Comparison of ENCODE assay signal across 22 cellular contexts in the genomic region with DNA sequence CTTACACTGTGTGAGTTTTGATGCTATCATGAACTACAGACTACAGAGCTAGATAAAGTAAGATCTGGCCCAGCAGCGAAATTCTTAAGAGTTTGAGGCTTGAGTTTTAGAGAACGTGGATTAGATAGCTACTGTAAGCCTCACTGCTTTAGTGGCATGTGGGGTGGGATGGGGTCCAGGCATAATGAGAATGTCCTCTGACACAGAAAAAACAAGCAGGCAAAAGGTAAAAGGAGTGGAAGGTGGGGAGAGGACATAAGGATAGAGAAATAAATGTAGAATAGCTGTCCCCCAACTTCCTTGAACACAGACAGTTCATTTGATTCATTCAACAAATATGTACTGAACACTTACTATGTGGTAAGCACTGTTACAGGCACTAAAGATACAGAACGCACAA.
DNase-seq lines count a peak whose midpoint lies in the region; ATAC-seq and TF ChIP-seq lines count a peak whose summit lies in the region.
"Had no signal": no experiment of that assay in that cellular context is flagged by ENCODE, and none has a peak within 500 bp of the region (broad histone marks: within the 10 kb centered on the region; RNA-seq: fewer than 3 reads in every experiment).

No MANE protein-coding gene starts in this region.

- no peak for ATAC-seq in GM21737 (IDR thresholded peaks at IDR 0.05; ENCODE audit: unreplicated experiment)
- ATAC-seq: HCT116, HepG2 had no signal

- WGBS in SK-N-SH (ENCODE audit: low lambda C conversion rate): 82% methylated on average over 3 of the region's 3 CpGs

- peaks cover 4% of the 10 kb centered on the region for H3K9me3 Mint-ChIP-seq in nephron
- no peaks in the 10 kb centered on the region for H3K9me3 Mint-ChIP-seq in activated T-helper 2 cell treated with anti-CD3 and anti-CD28 coated beads, Interferon-gamma antibody, Interleukin-2, Interleukin-4, amounts not matched to agents 10 μg/mL and 5 μg/mL and 100 μg/mL, durations not matched to agents 14 hours and 24 hours and 36 hours
- H3K9me3 Mint-ChIP-seq: endodermal cell had no signal

- peaks cover 5% of the 10 kb centered on the region for H3K36me3 Mint-ChIP-seq in nephron (ENCODE audit: low read depth)
- H3K36me3 Mint-ChIP-seq in activated T-helper 2 cell treated with anti-CD3 and anti-CD28 coated beads, Interferon-gamma antibody, Interleukin-2, Interleukin-4, amounts not matched to agents 10 μg/mL and 5 μg/mL and 100 μg/mL, durations not matched to agents 14 hours and 24 hours and 36 hours (ENCODE audit: low read depth): no peaks in the 10 kb centered on the region
- H3K36me3 Mint-ChIP-seq: memory B cell had no signal

- no peak overlapping the region for H3K9ac ChIP-seq in SK-N-SH
- H3K9ac ChIP-seq in fibroblast of lung (ENCODE audit: insufficient read depth, low read length): no peak overlapping the region

- no peaks in the 10 kb centered on the region for H3K27me3 Mint-ChIP-seq in nephron (ENCODE audit: low read depth)
- peaks cover 22% of the 10 kb centered on the region for H3K27me3 Mint-ChIP-seq in activated T-helper 2 cell treated with anti-CD3 and anti-CD28 coated beads, Interferon-gamma antibody, Interleukin-2, Interleukin-4, amounts not matched to agents 10 μg/mL and 5 μg/mL and 100 μg/mL, durations not matched to agents 14 hours and 24 hours and 36 hours (ENCODE audit: low read depth)

- H3K9me3 ChIP-seq in SK-N-SH (no peaks in the 10 kb centered on the region), fibroblast of lung (ENCODE audit: control insufficient read depth, insufficient read depth, low read depth, low read length) (no peaks in the 10 kb centered on the region)
- H3K9me3 ChIP-seq: colonic mucosa had no signal

- H3K27ac Mint-ChIP-seq in nephron: peak overlapping the region; percentile 26 to 53 (median 29)
- no peak overlapping the region for H3K27ac Mint-ChIP-seq in activated T-helper 2 cell treated with anti-CD3 and anti-CD28 coated beads, Interferon-gamma antibody, Interleukin-2, Interleukin-4, amounts not matched to agents 10 μg/mL and 5 μg/mL and 100 μg/mL, durations not matched to agents 14 hours and 24 hours and 36 hours
- H3K27ac Mint-ChIP-seq: endodermal cell, memory B cell had no signal

- H3F3A ChIP-seq in SK-N-SH (replicated peaks; ENCODE audit: insufficient read depth): no peaks in the 10 kb centered on the region

- no peaks in the 10 kb centered on the region for H3K9me2 ChIP-seq in SK-N-SH

- H3K79me2 ChIP-seq in SK-N-SH (ENCODE audit: insufficient read depth): no peaks in the 10 kb centered on the region
- no peaks in the 10 kb centered on the region for H3K79me2 ChIP-seq in fibroblast of lung (ENCODE audit: control insufficient read depth, insufficient read depth, low read length)

- H3K4me1 Mint-ChIP-seq in nephron: peaks cover 40% of the 10 kb centered on the region
- no peaks in the 10 kb centered on the region for H3K4me1 Mint-ChIP-seq in activated T-helper 2 cell treated with anti-CD3 and anti-CD28 coated beads, Interferon-gamma antibody, Interleukin-2, Interleukin-4, amounts not matched to agents 10 μg/mL and 5 μg/mL and 100 μg/mL, durations not matched to agents 14 hours and 24 hours and 36 hours (ENCODE audit: low read depth)
- H3K4me1 Mint-ChIP-seq: memory B cell had no signal

- H3K36me3 ChIP-seq in SK-N-SH (replicated peaks in 1 of 2; ENCODE audit: control insufficient read depth in 1 of 2, insufficient read depth in 2 of 2, low read length in 1 of 2) (no peaks in the 10 kb centered on the region), fibroblast of lung (ENCODE audit: control insufficient read depth, insufficient read depth, low read length) (no peaks in the 10 kb centered on the region)
- H3K36me3 ChIP-seq: colonic mucosa had no signal

- TF ChIP-seq CTCF in AG10803 (conservative IDR thresholded peaks at IDR 0.05; ENCODE audit: low read length): no peak
- TF ChIP-seq CTCF in SK-N-SH (IDR thresholded peaks at IDR 0.05): no peak
- no peak for TF ChIP-seq CTCF in fibroblast of lung (conservative IDR thresholded peaks at IDR 0.05 in 1 of 2, IDR thresholded peaks at IDR 0.05 in 1 of 2; ENCODE audit: low read depth in 1 of 2, low read length in 2 of 2)
- no peak for TF ChIP-seq CTCF in nephron (IDR thresholded peaks at IDR 0.05; ENCODE audit: unreplicated experiment in 3 of 3)

- intact Hi-C loops in activated T-helper 2 cell treated with anti-CD3 and anti-CD28 coated beads, Interferon-gamma antibody, Interleukin-2, Interleukin-4, amounts not matched to agents 10 μg/mL and 5 μg/mL and 100 μg/mL, durations not matched to agents 14 hours and 24 hours and 36 hours (cut with micrococcal nuclease): no loop called here

- H3K4me3 ChIP-seq in AG10803 (ENCODE audit: low read length) (no peak overlapping the region), SK-N-SH (ENCODE audit: low read depth in 2 of 2, low read length in 1 of 2) (no peak overlapping the region), fibroblast of lung (replicated peaks in 1 of 4; ENCODE audit: control extremely low read depth in 1 of 4, insufficient read depth in 1 of 4, low read depth in 3 of 4, low read length in 4 of 4) (no peak overlapping the region)
- H3K4me3 ChIP-seq: colonic mucosa had no signal

- H2AFZ ChIP-seq in SK-N-SH (ENCODE audit: low read depth) (no peak overlapping the region), fibroblast of lung (ENCODE audit: low read length) (no peak overlapping the region)

- H3K4me1 ChIP-seq in SK-N-SH (ENCODE audit: control insufficient read depth in 1 of 2, insufficient read depth in 2 of 2, low read depth in 1 of 2, low read length in 1 of 2): peaks cover 26 to 45% of the 10 kb centered on the region in 2 experiments; a peak in 3 of 4 replicates
- H3K4me1 ChIP-seq in fibroblast of lung (ENCODE audit: control insufficient read depth, extremely low read depth, insufficient read depth, low read length): peaks cover 2% of the 10 kb centered on the region
- H3K4me1 ChIP-seq: colonic mucosa had no signal

- H3K27me3 ChIP-seq in SK-N-SH (ENCODE audit: insufficient read depth): no peaks in the 10 kb centered on the region
- no peaks in the 10 kb centered on the region for H3K27me3 ChIP-seq in fibroblast of lung (ENCODE audit: control insufficient read depth, insufficient read depth, low read length)
- H3K27me3 ChIP-seq: colonic mucosa had no signal

- H4K20me1 ChIP-seq in SK-N-SH (ENCODE audit: insufficient read depth): no peaks in the 10 kb centered on the region
- H4K20me1 ChIP-seq in fibroblast of lung (ENCODE audit: control insufficient read depth, extremely low read depth, insufficient read depth, low read length): no peaks in the 10 kb centered on the region

- H3K4me2 ChIP-seq in SK-N-SH: peak overlapping the region; percentile 21; the same call in 1 of the 2 replicates
- no peak overlapping the region for H3K4me2 ChIP-seq in fibroblast of lung (ENCODE audit: extremely low read depth, insufficient read depth, low read length)

- CTCF ChIA-PET in SK-N-SH (lab: Yijun Ruan, JAX): interaction anchor here (0.8 to 2.7 kb wide), 3 partner anchors 9 to 357 kb away, joined by 3 to 12 read pairs (median 5); no protein-coding TSS in a partner anchor

- peak; percentile 26 for DNase-seq in AG10803 (ENCODE audit: low read depth)
- no peak for DNase-seq in SK-N-SH
- DNase-seq in fibroblast of lung (ENCODE audit: low read depth in 2 of 2): peak; percentile 23 to 88
- DNase-seq in NCI-H526 (lab: John Stamatoyannopoulos, UW): no peak
- DNase-seq in NCI-H524 treated with DMSO at 0.1 percent for 48 hours (lab: John Stamatoyannopoulos, UW): no peak
- DNase-seq in activated T-helper 2 cell treated with anti-CD3 and anti-CD28 coated beads, Interferon-gamma antibody, Interleukin-2, Interleukin-4, amounts not matched to agents 10 μg/mL and 5 μg/mL and 100 μg/mL, durations not matched to agents 14 hours and 24 hours and 36 hours (ENCODE audit: low spot score): no peak
- DNase-seq: activated CD4-positive, alpha-beta T cell treated with anti-CD3 and anti-CD28 coated beads for 4 hours; colonic mucosa; endodermal cell; hypothalamus; kidney; NCI-H345; retina; stimulated activated CD4-positive, alpha-beta T cell treated with anti-CD3 and anti-CD28 coated beads, Interleukin-12 subunit alpha, Interleukin-12 subunit beta, amount 100 ng/mL, for 4 hours; stimulated activated CD8-positive, alpha-beta memory T cell treated with anti-CD3 and anti-CD28 coated beads, Interleukin-4, amount 100 ng/mL, for 48 hours had no signal

- POLR2A ChIA-PET in SK-N-SH (lab: Yijun Ruan, JAX): no interaction called here

- TF ChIP-seq EP300 in SK-N-SH (IDR thresholded peaks at IDR 0.05; ENCODE audit: borderline replicate concordance in 1 of 2, low read depth in 1 of 2, low read length in 1 of 2): no peak

- no peak for TF ChIP-seq RAD21 in SK-N-SH (IDR thresholded peaks at IDR 0.05; ENCODE audit: low read length)

- H3K4me3 Mint-ChIP-seq in nephron: no peak overlapping the region
- H3K4me3 Mint-ChIP-seq in activated T-helper 2 cell treated with anti-CD3 and anti-CD28 coated beads, Interferon-gamma antibody, Interleukin-2, Interleukin-4, amounts not matched to agents 10 μg/mL and 5 μg/mL and 100 μg/mL, durations not matched to agents 14 hours and 24 hours and 36 hours (ENCODE audit: low read depth): no peak overlapping the region
- H3K4me3 Mint-ChIP-seq: endodermal cell, memory B cell had no signal

- H3K27ac ChIP-seq in SK-N-SH (ENCODE audit: low read depth in 2 of 2, low read length in 1 of 2) (no peak overlapping the region; a peak in 2 of 4 replicates), fibroblast of lung (ENCODE audit: insufficient read depth, low read length) (no peak overlapping the region)
- H3K27ac ChIP-seq: C4-2B, colonic mucosa, RWPE1 had no signal

TF ChIP-seq in SK-N-SH, 30 proteins besides CTCF, POLR2A, EP300 and RAD21 (continues in another document):
- TF ChIP-seq SMC3 (IDR thresholded peaks at IDR 0.05; ENCODE audit: low read depth, low read length) (no peak), MAX (IDR thresholded peaks at IDR 0.05; ENCODE audit: low read depth) (no peak), TAF1 (IDR thresholded peaks at IDR 0.05; ENCODE audit: borderline replicate concordance, low read depth, low read length) (no peak), RCOR1 (IDR thresholded peaks at IDR 0.05; ENCODE audit: low read length) (no peak), TCF12 (IDR thresholded peaks at IDR 0.05) (no peak), ELF1 (IDR thresholded peaks at IDR 0.05) (no peak), POLR2AphosphoS5 (IDR thresholded peaks at IDR 0.05; ENCODE audit: low read depth, low read length) (no peak), TEAD4 (IDR thresholded peaks at IDR 0.05; ENCODE audit: borderline replicate concordance, insufficient read depth) (no peak), FOXM1 (IDR thresholded peaks at IDR 0.05; ENCODE audit: low read depth) (no peak), GABPA (IDR thresholded peaks at IDR 0.05; ENCODE audit: low read depth) (no peak), YY1 (IDR thresholded peaks at IDR 0.05; ENCODE audit: low read depth) (no peak)

Comparison
In these comparisons a context has a peak if more than half of its experiments do, and no peak if none do; other contexts are left out.
1. DNase-seq: peak in AG10803 (single experiment) and fibroblast of lung (2 of 2); none in SK-N-SH (single experiment), NCI-H526 (0 of 2), NCI-H524 treated with DMSO at 0.1 percent for 48 hours (single experiment) and activated T-helper 2 cell treated with anti-CD3 and anti-CD28 coated beads, Interferon-gamma antibody, Interleukin-2, Interleukin-4, amounts not matched to agents 10 μg/mL and 5 μg/mL and 100 μg/mL, durations not matched to agents 14 hours and 24 hours and 36 hours (single experiment).